In genomic region chr12:48882325-48882687, GRCh38 we compare ENCODE assay signal across 1 cellular context.
TF ChIP-seq lines count a peak whose summit lies in the region.

No MANE protein-coding gene starts in this region.

TF ChIP-seq in HEK293, 187 proteins besides CTCF, POLR2A, EP300 and RAD21 (continued from another document):
- no peak for TF ChIP-seq ZNF768 (tag by site-specific recombination; IDR thresholded peaks at IDR 0.05)
- TF ChIP-seq ZBTB17 (tag by site-specific recombination; IDR thresholded peaks at IDR 0.05) = peak; percentile 85
- TF ChIP-seq ZBTB48 (tag by site-specific recombination; IDR thresholded peaks at IDR 0.05) = no peak
- TF ChIP-seq ZNF114 (tag by site-specific recombination; IDR thresholded peaks at IDR 0.05) = no peak
- TF ChIP-seq, protein P1, sequence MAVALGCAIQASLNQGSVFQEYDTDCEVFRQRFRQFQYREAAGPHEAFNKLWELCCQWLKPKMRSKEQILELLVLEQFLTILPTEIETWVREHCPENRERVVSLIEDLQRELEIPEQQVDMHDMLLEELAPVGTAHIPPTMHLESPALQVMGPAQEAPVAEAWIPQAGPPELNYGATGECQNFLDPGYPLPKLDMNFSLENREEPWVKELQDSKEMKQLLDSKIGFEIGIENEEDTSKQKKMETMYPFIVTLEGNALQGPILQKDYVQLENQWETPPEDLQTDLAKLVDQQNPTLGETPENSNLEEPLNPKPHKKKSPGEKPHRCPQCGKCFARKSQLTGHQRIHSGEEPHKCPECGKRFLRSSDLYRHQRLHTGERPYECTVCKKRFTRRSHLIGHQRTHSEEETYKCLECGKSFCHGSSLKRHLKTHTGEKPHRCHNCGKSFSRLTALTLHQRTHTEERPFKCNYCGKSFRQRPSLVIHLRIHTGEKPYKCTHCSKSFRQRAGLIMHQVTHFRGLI (tag by site-specific recombination; IDR thresholded peaks at IDR 0.05) = no peak
- TF ChIP-seq, protein P2, sequence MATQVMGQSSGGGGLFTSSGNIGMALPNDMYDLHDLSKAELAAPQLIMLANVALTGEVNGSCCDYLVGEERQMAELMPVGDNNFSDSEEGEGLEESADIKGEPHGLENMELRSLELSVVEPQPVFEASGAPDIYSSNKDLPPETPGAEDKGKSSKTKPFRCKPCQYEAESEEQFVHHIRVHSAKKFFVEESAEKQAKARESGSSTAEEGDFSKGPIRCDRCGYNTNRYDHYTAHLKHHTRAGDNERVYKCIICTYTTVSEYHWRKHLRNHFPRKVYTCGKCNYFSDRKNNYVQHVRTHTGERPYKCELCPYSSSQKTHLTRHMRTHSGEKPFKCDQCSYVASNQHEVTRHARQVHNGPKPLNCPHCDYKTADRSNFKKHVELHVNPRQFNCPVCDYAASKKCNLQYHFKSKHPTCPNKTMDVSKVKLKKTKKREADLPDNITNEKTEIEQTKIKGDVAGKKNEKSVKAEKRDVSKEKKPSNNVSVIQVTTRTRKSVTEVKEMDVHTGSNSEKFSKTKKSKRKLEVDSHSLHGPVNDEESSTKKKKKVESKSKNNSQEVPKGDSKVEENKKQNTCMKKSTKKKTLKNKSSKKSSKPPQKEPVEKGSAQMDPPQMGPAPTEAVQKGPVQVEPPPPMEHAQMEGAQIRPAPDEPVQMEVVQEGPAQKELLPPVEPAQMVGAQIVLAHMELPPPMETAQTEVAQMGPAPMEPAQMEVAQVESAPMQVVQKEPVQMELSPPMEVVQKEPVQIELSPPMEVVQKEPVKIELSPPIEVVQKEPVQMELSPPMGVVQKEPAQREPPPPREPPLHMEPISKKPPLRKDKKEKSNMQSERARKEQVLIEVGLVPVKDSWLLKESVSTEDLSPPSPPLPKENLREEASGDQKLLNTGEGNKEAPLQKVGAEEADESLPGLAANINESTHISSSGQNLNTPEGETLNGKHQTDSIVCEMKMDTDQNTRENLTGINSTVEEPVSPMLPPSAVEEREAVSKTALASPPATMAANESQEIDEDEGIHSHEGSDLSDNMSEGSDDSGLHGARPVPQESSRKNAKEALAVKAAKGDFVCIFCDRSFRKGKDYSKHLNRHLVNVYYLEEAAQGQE (tag by site-specific recombination; IDR thresholded peaks at IDR 0.05) = peak; percentile 22; the same call in 1 of the 2 replicates
- peak; percentile 16; the same call in 1 of the 2 replicates for TF ChIP-seq ZBTB20 (tag by site-specific recombination; IDR thresholded peaks at IDR 0.05)
- no peak for TF ChIP-seq ZNF670 (tag by site-specific recombination; IDR thresholded peaks at IDR 0.05; ENCODE audit: low read depth)
- no peak for TF ChIP-seq BCL11B (tag by site-specific recombination; IDR thresholded peaks at IDR 0.05; ENCODE audit: low read depth)
- TF ChIP-seq, protein P3, sequence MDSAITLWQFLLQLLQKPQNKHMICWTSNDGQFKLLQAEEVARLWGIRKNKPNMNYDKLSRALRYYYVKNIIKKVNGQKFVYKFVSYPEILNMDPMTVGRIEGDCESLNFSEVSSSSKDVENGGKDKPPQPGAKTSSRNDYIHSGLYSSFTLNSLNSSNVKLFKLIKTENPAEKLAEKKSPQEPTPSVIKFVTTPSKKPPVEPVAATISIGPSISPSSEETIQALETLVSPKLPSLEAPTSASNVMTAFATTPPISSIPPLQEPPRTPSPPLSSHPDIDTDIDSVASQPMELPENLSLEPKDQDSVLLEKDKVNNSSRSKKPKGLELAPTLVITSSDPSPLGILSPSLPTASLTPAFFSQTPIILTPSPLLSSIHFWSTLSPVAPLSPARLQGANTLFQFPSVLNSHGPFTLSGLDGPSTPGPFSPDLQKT (IDR thresholded peaks at IDR 0.05; ENCODE audit: borderline replicate concordance, low read depth, low read length) = no peak
- no peak for TF ChIP-seq ZNF175 (tag by site-specific recombination; IDR thresholded peaks at IDR 0.05)
- no peak for TF ChIP-seq ZNF292 (tag by site-specific recombination; IDR thresholded peaks at IDR 0.05; ENCODE audit: borderline replicate concordance, low read depth)
- no peak for TF ChIP-seq KLF8 (tag by site-specific recombination; IDR thresholded peaks at IDR 0.05)
- no peak for TF ChIP-seq ZNF585B (tag by site-specific recombination; IDR thresholded peaks at IDR 0.05)
- no peak for TF ChIP-seq ZNF48 (tag by site-specific recombination; IDR thresholded peaks at IDR 0.05)
- no peak for TF ChIP-seq MYNN (tag by site-specific recombination; IDR thresholded peaks at IDR 0.05; ENCODE audit: borderline replicate concordance)
- TF ChIP-seq, protein P4, sequence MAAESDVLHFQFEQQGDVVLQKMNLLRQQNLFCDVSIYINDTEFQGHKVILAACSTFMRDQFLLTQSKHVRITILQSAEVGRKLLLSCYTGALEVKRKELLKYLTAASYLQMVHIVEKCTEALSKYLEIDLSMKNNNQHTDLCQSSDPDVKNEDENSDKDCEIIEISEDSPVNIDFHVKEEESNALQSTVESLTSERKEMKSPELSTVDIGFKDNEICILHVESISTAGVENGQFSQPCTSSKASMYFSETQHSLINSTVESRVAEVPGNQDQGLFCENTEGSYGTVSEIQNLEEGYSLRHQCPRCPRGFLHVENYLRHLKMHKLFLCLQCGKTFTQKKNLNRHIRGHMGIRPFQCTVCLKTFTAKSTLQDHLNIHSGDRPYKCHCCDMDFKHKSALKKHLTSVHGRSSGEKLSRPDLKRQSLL (tag by site-specific recombination; IDR thresholded peaks at IDR 0.05) = no peak
- TF ChIP-seq IKZF3 (tag by site-specific recombination; IDR thresholded peaks at IDR 0.05) = 0 out of 2 replicates have a peak, but pooled peaks have one; percentile 31
- TF ChIP-seq KLF9 (tag by site-specific recombination; IDR thresholded peaks at IDR 0.05; ENCODE audit: low read depth) = 0 out of 2 replicates have a peak, but pooled peaks have one; percentile 3
- peak; percentile 86; the same call in 1 of the 2 replicates for TF ChIP-seq ZNF600 (tag by site-specific recombination; IDR thresholded peaks at IDR 0.05)
- no peak for TF ChIP-seq TRIM28 (IDR thresholded peaks at IDR 0.05; ENCODE audit: borderline replicate concordance, low read length)
- TF ChIP-seq, protein P5, sequence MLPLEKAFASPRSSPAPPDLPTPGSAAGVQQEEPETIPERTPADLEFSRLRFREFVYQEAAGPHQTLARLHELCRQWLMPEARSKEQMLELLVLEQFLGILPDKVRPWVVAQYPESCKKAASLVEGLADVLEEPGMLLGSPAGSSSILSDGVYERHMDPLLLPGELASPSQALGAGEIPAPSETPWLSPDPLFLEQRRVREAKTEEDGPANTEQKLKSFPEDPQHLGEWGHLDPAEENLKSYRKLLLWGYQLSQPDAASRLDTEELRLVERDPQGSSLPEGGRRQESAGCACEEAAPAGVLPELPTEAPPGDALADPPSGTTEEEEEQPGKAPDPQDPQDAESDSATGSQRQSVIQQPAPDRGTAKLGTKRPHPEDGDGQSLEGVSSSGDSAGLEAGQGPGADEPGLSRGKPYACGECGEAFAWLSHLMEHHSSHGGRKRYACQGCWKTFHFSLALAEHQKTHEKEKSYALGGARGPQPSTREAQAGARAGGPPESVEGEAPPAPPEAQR (tag by site-specific recombination; IDR thresholded peaks at IDR 0.05) = no peak
- TF ChIP-seq SP3 (tag by site-specific recombination; IDR thresholded peaks at IDR 0.05) = no peak
- TF ChIP-seq ZNF501 (tag by site-specific recombination; IDR thresholded peaks at IDR 0.05) = no peak
- TF ChIP-seq ZNF791 (tag by site-specific recombination; IDR thresholded peaks at IDR 0.05) = no peak
- no peak for TF ChIP-seq ZNF280C (tag by site-specific recombination; IDR thresholded peaks at IDR 0.05)
- no peak for TF ChIP-seq ZNF132 (tag by site-specific recombination; IDR thresholded peaks at IDR 0.05; ENCODE audit: borderline replicate concordance)
- no peak for TF ChIP-seq GLI4 (tag by site-specific recombination; IDR thresholded peaks at IDR 0.05)
- TF ChIP-seq ZNF394 (tag by site-specific recombination; IDR thresholded peaks at IDR 0.05; ENCODE audit: borderline replicate concordance) = no peak
- no peak for TF ChIP-seq ZNF707 (tag by site-specific recombination; IDR thresholded peaks at IDR 0.05)
- no peak for TF ChIP-seq ZNF626 (tag by site-specific recombination; IDR thresholded peaks at IDR 0.05)
- TF ChIP-seq ZNF558 (tag by site-specific recombination; IDR thresholded peaks at IDR 0.05) = no peak
- TF ChIP-seq ZNF146 (tag by site-specific recombination; IDR thresholded peaks at IDR 0.05) = no peak
- no peak for TF ChIP-seq ZFP3 (tag by site-specific recombination; IDR thresholded peaks at IDR 0.05; ENCODE audit: low read depth)
- TF ChIP-seq, protein P6, sequence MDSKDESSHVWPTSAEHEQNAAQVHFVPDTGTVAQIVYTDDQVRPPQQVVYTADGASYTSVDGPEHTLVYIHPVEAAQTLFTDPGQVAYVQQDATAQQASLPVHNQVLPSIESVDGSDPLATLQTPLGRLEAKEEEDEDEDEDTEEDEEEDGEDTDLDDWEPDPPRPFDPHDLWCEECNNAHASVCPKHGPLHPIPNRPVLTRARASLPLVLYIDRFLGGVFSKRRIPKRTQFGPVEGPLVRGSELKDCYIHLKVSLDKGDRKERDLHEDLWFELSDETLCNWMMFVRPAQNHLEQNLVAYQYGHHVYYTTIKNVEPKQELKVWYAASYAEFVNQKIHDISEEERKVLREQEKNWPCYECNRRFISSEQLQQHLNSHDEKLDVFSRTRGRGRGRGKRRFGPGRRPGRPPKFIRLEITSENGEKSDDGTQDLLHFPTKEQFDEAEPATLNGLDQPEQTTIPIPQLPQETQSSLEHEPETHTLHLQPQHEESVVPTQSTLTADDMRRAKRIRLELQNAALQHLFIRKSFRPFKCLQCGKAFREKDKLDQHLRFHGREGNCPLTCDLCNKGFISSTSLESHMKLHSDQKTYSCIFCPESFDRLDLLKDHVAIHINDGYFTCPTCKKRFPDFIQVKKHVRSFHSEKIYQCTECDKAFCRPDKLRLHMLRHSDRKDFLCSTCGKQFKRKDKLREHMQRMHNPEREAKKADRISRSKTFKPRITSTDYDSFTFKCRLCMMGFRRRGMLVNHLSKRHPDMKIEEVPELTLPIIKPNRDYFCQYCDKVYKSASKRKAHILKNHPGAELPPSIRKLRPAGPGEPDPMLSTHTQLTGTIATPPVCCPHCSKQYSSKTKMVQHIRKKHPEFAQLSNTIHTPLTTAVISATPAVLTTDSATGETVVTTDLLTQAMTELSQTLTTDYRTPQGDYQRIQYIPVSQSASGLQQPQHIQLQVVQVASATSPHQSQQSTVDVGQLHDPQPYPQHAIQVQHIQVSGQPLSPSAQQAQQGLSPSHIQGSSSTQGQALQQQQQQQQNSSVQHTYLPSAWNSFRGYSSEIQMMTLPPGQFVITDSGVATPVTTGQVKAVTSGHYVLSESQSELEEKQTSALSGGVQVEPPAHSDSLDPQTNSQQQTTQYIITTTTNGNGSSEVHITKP (tag by site-specific recombination; IDR thresholded peaks at IDR 0.05) = peak; percentile 53; the same call in 1 of the 2 replicates
- no peak for TF ChIP-seq ZNF549 (tag by site-specific recombination; IDR thresholded peaks at IDR 0.05)
- no peak for TF ChIP-seq ZNF416 (tag by site-specific recombination; IDR thresholded peaks at IDR 0.05)
